Comparison of ENCODE assay signal across 8 cellular contexts in the genomic region with DNA sequence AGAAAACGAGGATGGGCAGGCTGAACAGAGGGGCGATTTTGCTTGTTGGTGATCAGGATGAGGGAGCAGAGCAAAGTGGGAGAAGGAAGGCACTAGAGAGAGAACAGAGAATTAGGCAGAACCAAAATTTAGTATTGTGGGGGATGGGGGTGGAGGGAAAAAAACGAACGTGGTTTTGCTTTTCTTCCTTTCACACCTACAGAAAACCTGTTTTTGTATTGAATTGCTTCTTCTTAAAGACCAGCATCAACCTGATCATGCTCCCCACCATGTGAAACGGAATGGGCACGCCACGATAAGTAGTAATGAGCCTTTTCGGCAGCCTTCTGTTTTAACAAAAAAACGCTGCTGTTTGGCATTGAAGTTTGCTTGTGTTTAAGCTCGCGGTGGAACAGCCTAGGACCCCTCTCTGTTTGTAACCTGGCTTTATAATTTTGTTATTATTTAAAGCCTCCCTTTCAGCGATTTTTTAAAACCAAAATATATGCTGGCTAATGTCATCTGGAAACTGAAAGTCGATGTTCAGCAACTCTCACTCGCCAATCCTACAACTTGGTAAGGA.
DNase-seq lines count a peak whose midpoint lies in the region; FAIRE-seq lines count a peak whose summit lies in the region.

No MANE protein-coding gene starts in this region.

- DNase-seq in NCI-H1694 treated with DMSO at 0.1 percent for 48 hours (lab: John Stamatoyannopoulos, UW) (peak; percentile 35), NCI-H1694 (lab: John Stamatoyannopoulos, UW) (no peak), skeletal muscle cell (ENCODE audit: low read depth) (no peak), activated gamma-delta T cell treated with Interleukin-2 at 50 U/mL for 16 hours (no peak), 8988T (no peak), HTR-8/SVneo (ENCODE audit: insufficient read length, low spot score) (no peak)

- H3K27me3 ChIP-seq in HUES6 (ENCODE audit: control insufficient read depth, insufficient read depth, low read length) = no peaks in the 10 kb centered on the region

- H3K9me3 ChIP-seq in HUES6 (ENCODE audit: control insufficient read depth, insufficient read depth, low read depth, low read length) = no peaks in the 10 kb centered on the region

- FAIRE-seq in HTR-8/SVneo (lab: Jason Lieb, UNC) = no peak

- no peak overlapping the region for H3K27ac ChIP-seq in HUES6 (ENCODE audit: low read depth, low read length)
- peak overlapping the region; percentile 33 for H3K27ac ChIP-seq in cingulate gyrus (ENCODE audit: low read depth, low read length)

- peak overlapping the region; percentile 35 for H3K9ac ChIP-seq in HUES6 (ENCODE audit: low read length)

- H3K4me3 ChIP-seq in HUES6 (ENCODE audit: low read depth, low read length) (peak overlapping the region; percentile 40; the same call in 1 of the 2 replicates), skeletal muscle cell (ENCODE audit: low read depth, low read length) (peak overlapping the region; percentile 25)

- no peaks in the 10 kb centered on the region for H3K36me3 ChIP-seq in HUES6 (ENCODE audit: control insufficient read depth, insufficient read depth, low read length)

- peaks cover 24% of the 10 kb centered on the region for H3K4me1 ChIP-seq in HUES6 (ENCODE audit: control insufficient read depth, insufficient read depth, low read length)
